Comparison of ENCODE assay signal across 8 cellular contexts in genomic region chr20:57619053-57619831, GRCh38. TPM values are rescaled to one million over a fixed set of nuclear protein-coding genes. Genes with fewer than 3 reads are reported as not detected.
DNase-seq lines count a peak whose midpoint lies in the region; ATAC-seq and TF ChIP-seq lines count a peak whose summit lies in the region.

No MANE protein-coding gene starts in this region.

- no peaks in the 10 kb centered on the region for H3K79me2 ChIP-seq in OCI-LY7 (ENCODE audit: insufficient read depth, low read depth, low read length)

- POLR2A ChIA-PET in OCI-LY7 (lab: Charles Lee): interaction anchor here (0.6 to 2.8 kb wide), 11 partner anchors 13 to 221 kb away, joined by 3 to 14 read pairs (median 3); no protein-coding TSS in a partner anchor

- no peak overlapping the region for H2AFZ ChIP-seq in OCI-LY7 (ENCODE audit: low read length)

- intact Hi-C loops in OCI-LY7 (cut with micrococcal nuclease; ENCODE audit: unreplicated experiment): no loop called here
- intact Hi-C loops in gastrocnemius medialis (cut with DNase I; ENCODE audit: low total_unique reads): no loop called here

- H3K4me3 ChIP-seq in OCI-LY7 (ENCODE audit: low read depth, low read length, poor library complexity, severe bottlenecking): peak overlapping the region; percentile 51
- H3K4me3 ChIP-seq in gastrocnemius medialis: no peak overlapping the region

- H3K36me3 ChIP-seq in OCI-LY7 (ENCODE audit: insufficient read depth, low read length) (no peaks in the 10 kb centered on the region), gastrocnemius medialis (no peaks in the 10 kb centered on the region)

- BruUV-seq in OCI-LY7 (replicated peaks; lab: Mats Ljungman, UMichigan): no TSS peak

- no peaks in the 10 kb centered on the region for H3K9me2 ChIP-seq in OCI-LY7 (ENCODE audit: insufficient read depth, low read length)

- H3K4me2 ChIP-seq in OCI-LY7 (ENCODE audit: low read length): peak overlapping the region; percentile 90

- H3K27me3 ChIP-seq in gastrocnemius medialis: peaks cover 0 to 5% (median 0%) of the 10 kb centered on the region in 3 donors

- TF ChIP-seq CTCF in OCI-LY7 (conservative IDR thresholded peaks at IDR 0.05; ENCODE audit: low read length): peak; percentile 28; the same call in 1 of the 2 replicates
- no peak for TF ChIP-seq CTCF in gastrocnemius medialis (IDR thresholded peaks at IDR 0.05 in 4 of 5, conservative IDR thresholded peaks at IDR 0.05 in 1 of 5)

- CTCF ChIA-PET in OCI-LY7 (lab: Charles Lee; ENCODE audit: unreplicated experiment): interaction anchor here (0.8 to 1.7 kb wide), 2 partner anchors 21 to 63 kb away, joined by 3 to 7 read pairs; no protein-coding TSS in a partner anchor

- ATAC-seq in GM18868 (IDR thresholded peaks at IDR 0.05; ENCODE audit: unreplicated experiment): peak; percentile 74
- ATAC-seq in HG02884 (IDR thresholded peaks at IDR 0.05; ENCODE audit: unreplicated experiment): peak; percentile 59
- ATAC-seq in gastrocnemius medialis: no peak

- peaks cover under 1% of the 10 kb centered on the region; the same call in 1 of the 2 replicates for H3K9me3 ChIP-seq in OCI-LY7 (ENCODE audit: low read length)
- H3K9me3 ChIP-seq in gastrocnemius medialis: no peaks in the 10 kb centered on the region

- TF ChIP-seq POLR2A in gastrocnemius medialis (IDR thresholded peaks at IDR 0.05): no peak

- peaks cover 60% of the 10 kb centered on the region for H3K4me1 ChIP-seq in OCI-LY7 (ENCODE audit: insufficient read depth, low read length, poor library complexity, severe bottlenecking)
- H3K4me1 ChIP-seq in gastrocnemius medialis: peaks cover 0 to 3% of the 10 kb centered on the region in 2 donors

- H4K20me1 ChIP-seq in OCI-LY7 (ENCODE audit: insufficient read depth, low read length): no peaks in the 10 kb centered on the region; the same call in 1 of the 2 replicates

- H3K27ac ChIP-seq in OCI-LY7 (ENCODE audit: low read depth, low read length, poor library complexity, severe bottlenecking) (peak overlapping the region; percentile 87), gastrocnemius medialis (peak overlapping the region in 1 of 4 donors; percentile 41)

- in situ Hi-C loops in gastrocnemius medialis (cut with MboI; ENCODE audit: low sequenced_read_pairs in 4 of 4): no loop called here

- DNase-seq in OCI-LY7 (ENCODE audit: low spot score) (peak; percentile 87), gastrocnemius medialis (peak; percentile 24 to 38), HCEC 1CT (no peak), NCI-H526 treated with DMSO at 0.1 percent for 48 hours (lab: John Stamatoyannopoulos, UW) (no peak), NCI-H1105 treated with DMSO at 0.1 percent for 48 hours (lab: John Stamatoyannopoulos, UW) (no peak)
- DNase-seq in activated naive CD4-positive, alpha-beta T cell treated with anti-CD3 and anti-CD28 coated beads, Interleukin-2, amount 50 U/mL, for 16 hours: peak; percentile 60

RNA-seq across cellular contexts. Expression of gene ZBP1, which starts 1.0 kb away (rescaled TPM):
- total RNA-seq in OCI-LY7 (2014; rRNA removed; shearing (Covaris generic)): 1.7 and 3.7 TPM in 2 replicates
- total RNA-seq in OCI-LY7 (2022) (1.5 and 2.0 TPM in 2 replicates), gastrocnemius medialis (not detected)

RNA-seq across cellular contexts. Expression of gene PCK1, which starts 58.3 kb away (rescaled TPM):
- 5.7 and 6.9 TPM in 2 replicates for total RNA-seq in OCI-LY7 (2014; rRNA removed; shearing (Covaris generic))
- 13.0 and 13.4 TPM in 2 replicates for total RNA-seq in OCI-LY7 (2022)
- total RNA-seq in gastrocnemius medialis: 1 to 10 TPM in 3 of 4 donors, under 1 TPM in 1; 0.10 to 3.2 (median 1.7) TPM

Comparison
In these comparisons a context has a peak if more than half of its experiments do, and no peak if none do; other contexts are left out.
1. ATAC-seq: peak in GM18868 (single experiment) and HG02884 (single experiment); none in gastrocnemius medialis (0 of 2).
2. DNase-seq: peak in OCI-LY7 (single experiment), activated naive CD4-positive, alpha-beta T cell treated with anti-CD3 and anti-CD28 coated beads, Interleukin-2, amount 50 U/mL, for 16 hours (single experiment) and gastrocnemius medialis (2 of 2); none in HCEC 1CT (single experiment), NCI-H526 treated with DMSO at 0.1 percent for 48 hours (single experiment) and NCI-H1105 treated with DMSO at 0.1 percent for 48 hours (single experiment).